Comparison of ENCODE assay signal across 14 cellular contexts in the genomic region with DNA sequence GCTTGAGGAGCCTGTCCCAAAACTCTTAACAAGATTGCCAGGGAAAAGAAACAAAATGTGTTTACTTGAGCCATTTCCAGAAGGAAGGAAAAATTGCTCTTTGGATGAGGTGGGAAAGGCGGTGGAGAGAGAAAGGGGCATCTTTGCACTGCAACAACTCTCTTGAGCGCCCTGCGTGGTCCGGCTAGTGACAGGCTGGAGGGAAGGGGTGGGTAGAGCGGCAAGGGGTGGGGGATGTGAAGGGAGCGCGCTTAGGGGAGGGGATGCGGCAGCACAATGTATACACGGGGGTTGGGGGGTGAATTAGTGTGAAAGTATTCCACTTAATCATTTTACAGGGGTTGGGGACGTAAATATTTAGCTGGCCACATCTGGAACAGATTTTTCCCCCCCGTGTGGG. TPM values are rescaled to one million over a fixed set of nuclear protein-coding genes. Genes with fewer than 3 reads are reported as not detected.
DNase-seq lines count a peak whose midpoint lies in the region; ATAC-seq and TF ChIP-seq lines count a peak whose summit lies in the region.
"Had no signal": no experiment of that assay in that cellular context is flagged by ENCODE, and none has a peak within 500 bp of the region (broad histone marks: within the 10 kb centered on the region; RNA-seq: fewer than 3 reads in every experiment).

No MANE protein-coding gene starts in this region.

- H3K36me3 Mint-ChIP-seq in endodermal cell (ENCODE audit: low read depth), result no peaks in the 10 kb centered on the region

- intact Hi-C loops in lower lobe of right lung (cut with DNase I), result no loop called here

- H3K27ac Mint-ChIP-seq in endodermal cell, result no peak overlapping the region
- H3K27ac Mint-ChIP-seq: activated T-helper 17 cell treated with anti-CD3 and anti-CD28 coated beads, Interleukin-2, amount 50 U/mL, for 72 hours had no signal

- H3K4me1 Mint-ChIP-seq in endodermal cell, result peaks cover 24% of the 10 kb centered on the region
- H3K4me1 Mint-ChIP-seq: activated T-helper 17 cell treated with anti-CD3 and anti-CD28 coated beads, Interleukin-2, amount 50 U/mL, for 72 hours had no signal

- peak in 1 of 2 donors; percentile 28 for ATAC-seq in lower lobe of right lung
- no peak for ATAC-seq in HG02973 (IDR thresholded peaks at IDR 0.05; ENCODE audit: unreplicated experiment)
- ATAC-seq: activated T-helper 17 cell treated with anti-CD3 and anti-CD28 coated beads, Interleukin-2, amount 50 U/mL, for 72 hours had no signal

- H3K9ac ChIP-seq in HUES6 (ENCODE audit: low read length) (peak overlapping the region; percentile 39), endodermal cell (ENCODE audit: extremely low read depth, low read length, poor library complexity, severe bottlenecking) (no peak overlapping the region), skeletal muscle tissue (ENCODE audit: low read depth in 1 of 3, low read length in 3 of 3) (peak overlapping the region in 1 of 3 donors; percentile 58)

- H3K9me3 Mint-ChIP-seq in endodermal cell, result no peaks in the 10 kb centered on the region
- H3K9me3 Mint-ChIP-seq: activated T-helper 17 cell treated with anti-CD3 and anti-CD28 coated beads, Interleukin-2, amount 50 U/mL, for 72 hours had no signal

- H3K27me3 ChIP-seq in HUES6 (ENCODE audit: control insufficient read depth, insufficient read depth, low read length) (peaks cover 41% of the 10 kb centered on the region), endodermal cell (ENCODE audit: control insufficient read depth, insufficient read depth, low read length, poor library complexity, severe bottlenecking) (peaks cover 48% of the 10 kb centered on the region), lower lobe of right lung (ENCODE audit: low read depth) (peaks cover 8% of the 10 kb centered on the region), skeletal muscle tissue (ENCODE audit: control insufficient read depth in 3 of 3, insufficient read depth in 3 of 3, low read length in 3 of 3) (peaks cover 24 to 36% (median 28%) of the 10 kb centered on the region in 3 donors)

- peak overlapping the region; percentile 60 for H3K4me3 Mint-ChIP-seq in endodermal cell
- H3K4me3 Mint-ChIP-seq: activated T-helper 17 cell treated with anti-CD3 and anti-CD28 coated beads, Interleukin-2, amount 50 U/mL, for 72 hours; central memory CD8-positive, alpha-beta T cell had no signal

- WGBS in endodermal cell (ENCODE audit: insufficient coverage in 1 of 2, insufficient read length in 1 of 2), 2 experiments, result 0 to 5% methylated on average over 1 to 11 of the region's 11 CpGs

- H3K27me3 Mint-ChIP-seq in endodermal cell (ENCODE audit: insufficient read depth), result peaks cover 31% of the 10 kb centered on the region

- H3K4me3 ChIP-seq in HUES6 (ENCODE audit: low read depth, low read length), result peak overlapping the region; percentile 63
- H3K4me3 ChIP-seq in endodermal cell (ENCODE audit: low read length), result peak overlapping the region; percentile 77
- H3K4me3 ChIP-seq in lower lobe of right lung, result peak overlapping the region; percentile 52
- H3K4me3 ChIP-seq in skeletal muscle tissue (ENCODE audit: low read length in 3 of 3), result peak overlapping the region; percentile 71 to 74 (median 73)

- H3K4me1 ChIP-seq in HUES6 (ENCODE audit: control insufficient read depth, insufficient read depth, low read length), result peaks cover 20% of the 10 kb centered on the region
- H3K4me1 ChIP-seq in endodermal cell (ENCODE audit: control insufficient read depth, insufficient read depth, low read length), result no peaks in the 10 kb centered on the region
- H3K4me1 ChIP-seq in lower lobe of right lung, result peaks cover 8% of the 10 kb centered on the region
- peaks cover 6 to 15% (median 14%) of the 10 kb centered on the region in 3 donors for H3K4me1 ChIP-seq in skeletal muscle tissue (ENCODE audit: control insufficient read depth in 3 of 3, insufficient read depth in 3 of 3, low read length in 3 of 3)

- TF ChIP-seq CTCF in endodermal cell (conservative IDR thresholded peaks at IDR 0.05) (no peak), lower lobe of right lung (IDR thresholded peaks at IDR 0.05) (no peak)

- H3K27ac ChIP-seq in HUES6 (ENCODE audit: low read depth, low read length) (no peak overlapping the region), endodermal cell (ENCODE audit: low read depth, low read length) (no peak overlapping the region), lower lobe of right lung (peak overlapping the region; percentile 15), skeletal muscle tissue (ENCODE audit: low read depth, low read length) (no peak overlapping the region)

- DNase-seq in endodermal cell (peak; percentile 67), lower lobe of right lung (no peak), SHP77 treated with DMSO at 0.1 percent for 48 hours (lab: John Stamatoyannopoulos, UW) (no peak), DMS153 treated with DMSO at 0.1 percent for 48 hours (lab: John Stamatoyannopoulos, UW; ENCODE audit: unreplicated experiment) (no peak)
- DNase-seq in activated CD4-positive, alpha-beta T cell treated with anti-CD3 and anti-CD28 coated beads, Interleukin-2, amount 50 U/mL, for 48 hours, result no peak
- DNase-seq: activated CD4-positive, alpha-beta T cell treated with anti-CD3 and anti-CD28 coated beads for 4 hours; DMS79; NCI-H146 had no signal

- H3K9me3 ChIP-seq in HUES6 (ENCODE audit: control insufficient read depth, insufficient read depth, low read depth, low read length) (no peaks in the 10 kb centered on the region), endodermal cell (ENCODE audit: control insufficient read depth, low read length) (no peaks in the 10 kb centered on the region), lower lobe of right lung (no peaks in the 10 kb centered on the region), skeletal muscle tissue (ENCODE audit: control insufficient read depth in 3 of 3, low read length in 3 of 3) (no peaks in the 10 kb centered on the region)

- no peaks in the 10 kb centered on the region for H3K36me3 ChIP-seq in HUES6 (ENCODE audit: control insufficient read depth, insufficient read depth, low read length)
- no peaks in the 10 kb centered on the region for H3K36me3 ChIP-seq in endodermal cell (ENCODE audit: control insufficient read depth, insufficient read depth, low read length)
- no peaks in the 10 kb centered on the region for H3K36me3 ChIP-seq in lower lobe of right lung
- no peaks in the 10 kb centered on the region for H3K36me3 ChIP-seq in skeletal muscle tissue (ENCODE audit: control insufficient read depth in 3 of 3, insufficient read depth in 3 of 3, low read length in 3 of 3)

RNA-seq across cellular contexts. Expression of a gene that starts 1.3 kb away (rescaled TPM):
- total RNA-seq in endodermal cell (1 to 10 TPM in 1 of 2 donors, under 1 TPM in 1; 0.44 to 3.8 TPM), lower lobe of right lung (7.6 TPM), skeletal muscle tissue (4.7 TPM)
- polyA plus RNA-seq in endodermal cell (2013, experiment 1 of 2), result 4.1 TPM
- 3.5 TPM for polyA plus RNA-seq in endodermal cell (2013, experiment 2 of 2)
- total RNA-seq: activated T-helper 17 cell treated with anti-CD3 and anti-CD28 coated beads, Interleukin-2, amount 50 U/mL, for 72 hours; renal cortical epithelial cell had no signal
